18 cellular contexts compared by ENCODE assay signal in the genomic region with DNA sequence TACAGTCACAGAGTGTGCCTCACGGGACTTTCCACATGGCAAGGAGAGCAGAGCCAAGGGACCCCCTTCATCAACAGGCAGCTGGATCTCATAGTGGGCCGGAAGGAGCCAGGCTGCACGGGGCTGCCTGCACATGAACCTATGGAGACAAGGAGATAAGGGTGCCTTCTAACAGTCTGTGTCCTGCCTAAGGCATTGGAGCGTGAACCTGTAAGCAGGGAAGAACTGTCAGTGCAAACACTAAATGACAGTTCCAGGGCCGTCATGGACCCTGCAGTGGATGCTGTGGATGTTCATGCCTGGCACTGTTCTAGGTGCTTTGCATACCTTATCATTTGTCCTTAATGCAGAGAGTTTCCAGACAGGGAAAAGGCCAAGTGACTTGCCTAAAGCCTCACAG.
"Had no signal": no experiment of that assay in that cellular context is flagged by ENCODE, and none has a peak within 500 bp of the region (broad histone marks: within the 10 kb centered on the region; RNA-seq: fewer than 3 reads in every experiment).

No MANE protein-coding gene starts in this region.

- DNase-seq: Karpas-422, KG1, MG63, NCI-H1092, NCI-H1105 treated with DMSO at 0.1 percent for 48 hours, NCI-H1417 treated with DMSO at 0.1 percent for 48 hours, NCI-H146, NCI-H1694 treated with DMSO at 0.1 percent for 48 hours, NCI-H1930, NCI-H2081, NCI-H2107, NCI-H2227 treated with DMSO at 0.1 percent for 48 hours, NCI-H446, NCI-H510A, NCI-H524 treated with DMSO at 0.1 percent for 48 hours, NCI-H774, SHP77 had no signal

- H3K27me3 ChIP-seq: MG63 had no signal

- H3K36me3 ChIP-seq: MG63 had no signal

- H3K4me3 ChIP-seq: MG63 had no signal

- H3K27ac ChIP-seq: RWPE1 had no signal
